In the genomic region with DNA sequence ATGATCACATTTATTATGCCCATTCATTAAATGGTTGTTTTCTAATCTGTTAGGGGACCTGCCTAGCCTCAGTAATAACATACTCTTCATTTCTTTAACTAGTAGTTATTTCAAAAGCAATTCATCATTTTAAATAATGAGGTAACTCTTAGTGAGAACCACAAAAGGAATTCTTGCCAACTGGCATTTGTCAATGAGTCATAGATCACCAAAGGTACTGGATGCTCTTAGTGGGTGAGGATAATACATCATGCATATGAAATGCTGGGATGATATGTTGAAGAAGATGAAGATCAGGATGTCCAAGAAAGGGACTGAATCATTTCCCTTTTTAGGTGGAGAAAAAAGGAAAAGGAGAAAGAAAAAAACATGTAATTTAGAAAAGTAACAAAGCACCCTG, we compare ENCODE assay signal across 17 cellular contexts.
DNase-seq lines count a peak whose midpoint lies in the region; ATAC-seq and TF ChIP-seq lines count a peak whose summit lies in the region.
"Had no signal": no experiment of that assay in that cellular context is flagged by ENCODE, and none has a peak within 500 bp of the region (broad histone marks: within the 10 kb centered on the region; RNA-seq: fewer than 3 reads in every experiment).

No MANE protein-coding gene starts in this region.

- no peak for TF ChIP-seq CTCF in fibroblast of pulmonary artery (IDR thresholded peaks at IDR 0.05; ENCODE audit: low read length, missing control alignments)

- DNase-seq in HT1080 (ENCODE audit: low read depth), result peak; percentile 85
- DNase-seq in SW480 (ENCODE audit: low spot score), result peak; percentile 21
- peak; percentile 11 for DNase-seq in fibroblast of pulmonary artery (ENCODE audit: low read depth)
- DNase-seq in skeletal muscle cell (ENCODE audit: low read depth), result peak; percentile 15
- no peak for DNase-seq in activated T-cell treated with anti-CD3 and anti-CD28 coated beads, Interleukin-2, amount 50 U/mL, for 1 hour
- DNase-seq: CD8-positive, alpha-beta memory T cell; DMS79; HCEC 1CT; KBM-7; NCI-H1436; NCI-H2029; NCI-H2171 treated with DMSO at 0.1 percent for 48 hours; NCI-H446 treated with DMSO at 0.1 percent for 48 hours; NK-92 treated with Interleukin-12 subunit alpha and Interleukin-12 subunit beta, amount 100 ng/mL, for 24 hours had no signal

- no peak overlapping the region for H3K4me3 ChIP-seq in fibroblast of pulmonary artery (replicated peaks; ENCODE audit: low read depth, low read length)
- no peak overlapping the region for H3K4me3 ChIP-seq in skeletal muscle cell (ENCODE audit: low read depth, low read length)
- H3K4me3 ChIP-seq: BLaER1 treated with 17β-estradiol and CSF1 and Interleukin-3, amounts not matched to agents 10 nM and 100 nM had no signal

- ATAC-seq in GM19455 (IDR thresholded peaks at IDR 0.05; ENCODE audit: unreplicated experiment), result no peak
- no peak for ATAC-seq in HG03457 (IDR thresholded peaks at IDR 0.05; ENCODE audit: unreplicated experiment)
